25 cellular contexts compared by ENCODE assay signal in genomic region chr13:42177189-42177588, GRCh38.
DNase-seq lines count a peak whose midpoint lies in the region; ATAC-seq, FAIRE-seq and TF ChIP-seq lines count a peak whose summit lies in the region.
"Had no signal": no experiment of that assay in that cellular context is flagged by ENCODE, and none has a peak within 500 bp of the region (broad histone marks: within the 10 kb centered on the region; RNA-seq: fewer than 3 reads in every experiment).

No MANE protein-coding gene starts in this region.

- 0 out of 2 replicates have a peak, but pooled peaks cover 4% of the 10 kb centered on the region for H3K9me2 ChIP-seq in SK-N-SH

- peaks cover 9 to 46% of the 10 kb centered on the region in 2 experiments for H3K36me3 ChIP-seq in SK-N-SH (replicated peaks in 1 of 2; ENCODE audit: control insufficient read depth in 1 of 2, insufficient read depth in 2 of 2, low read length in 1 of 2)
- H3K36me3 ChIP-seq in astrocyte (ENCODE audit: insufficient read depth, low read length) = peaks cover 9% of the 10 kb centered on the region
- H3K36me3 ChIP-seq: BE2C had no signal

- TF ChIP-seq RAD21 in SK-N-SH (IDR thresholded peaks at IDR 0.05; ENCODE audit: low read length) = no peak

- H3K9me3 Mint-ChIP-seq in astrocyte (ENCODE audit: unreplicated experiment) (no peaks in the 10 kb centered on the region), mesothelial cell of epicardium (peaks cover 12% of the 10 kb centered on the region), immature natural killer cell (peaks cover 0 to under 1% (median 0%) of the 10 kb centered on the region in 6 donors)
- H3K9me3 Mint-ChIP-seq: CD8-positive, alpha-beta memory T cell had no signal

- FAIRE-seq in astrocyte (lab: Jason Lieb, UNC) = peak; percentile 70
- FAIRE-seq: A549, GM12878, GM19239 had no signal

- CTCF ChIA-PET in SK-N-SH (lab: Yijun Ruan, JAX) = no interaction called here

- H3K4me3 ChIP-seq in SK-N-SH (ENCODE audit: low read depth in 2 of 2, low read length in 1 of 2) = no peak overlapping the region
- H3K4me3 ChIP-seq in astrocyte (ENCODE audit: insufficient read depth, low read depth, low read length) = no peak overlapping the region
- H3K4me3 ChIP-seq: A549, BLaER1, GM12878 had no signal

- no peak overlapping the region for H3K27ac ChIP-seq in SK-N-SH (ENCODE audit: low read depth in 2 of 2, low read length in 1 of 2)
- H3K27ac ChIP-seq in astrocyte (ENCODE audit: low read depth, low read length) = no peak overlapping the region
- H3K27ac ChIP-seq: 22Rv1, A549, BLaER1 had no signal

- no peaks in the 10 kb centered on the region for H3K9me3 ChIP-seq in SK-N-SH
- H3K9me3 ChIP-seq in astrocyte (ENCODE audit: insufficient read depth, low read depth, low read length) = no peaks in the 10 kb centered on the region
- H3K9me3 ChIP-seq: A549, BE2C, BLaER1 had no signal

- H4K20me1 ChIP-seq in SK-N-SH (ENCODE audit: insufficient read depth) = no peaks in the 10 kb centered on the region
- H4K20me1 ChIP-seq in astrocyte (ENCODE audit: insufficient read depth, low read length) = peaks cover 5% of the 10 kb centered on the region
- H4K20me1 ChIP-seq: BLaER1 had no signal

- peaks cover 3% of the 10 kb centered on the region for H3F3A ChIP-seq in SK-N-SH (replicated peaks; ENCODE audit: insufficient read depth)

- peaks cover 0 to 5% of the 10 kb centered on the region in 2 experiments; a peak in 3 of 4 replicates for H3K4me1 ChIP-seq in SK-N-SH (ENCODE audit: control insufficient read depth in 1 of 2, insufficient read depth in 2 of 2, low read depth in 1 of 2, low read length in 1 of 2)
- no peaks in the 10 kb centered on the region for H3K4me1 ChIP-seq in astrocyte (ENCODE audit: insufficient read depth, low read length)
- H3K4me1 ChIP-seq: BE2C, BLaER1 had no signal

- no peak for TF ChIP-seq EP300 in SK-N-SH (IDR thresholded peaks at IDR 0.05; ENCODE audit: borderline replicate concordance in 1 of 2, low read depth in 1 of 2, low read length in 1 of 2)

- H3K4me1 Mint-ChIP-seq in astrocyte (ENCODE audit: low read depth, unreplicated experiment) (peaks cover 6% of the 10 kb centered on the region), mesothelial cell of epicardium (peaks cover 38% of the 10 kb centered on the region), immature natural killer cell (no peaks in the 10 kb centered on the region)
- H3K4me1 Mint-ChIP-seq: CD14-positive monocyte had no signal

- no peak overlapping the region for H3K9ac ChIP-seq in SK-N-SH
- no peak overlapping the region for H3K9ac ChIP-seq in astrocyte (ENCODE audit: low read length)
- H3K9ac ChIP-seq: BLaER1 had no signal

- TF ChIP-seq CTCF in SK-N-SH (IDR thresholded peaks at IDR 0.05) (no peak), astrocyte (IDR thresholded peaks at IDR 0.05; ENCODE audit: insufficient read depth, low read depth, low read length) (no peak), mesothelial cell of epicardium (IDR thresholded peaks at IDR 0.05; ENCODE audit: unreplicated experiment) (no peak)

- H3K4me2 ChIP-seq in SK-N-SH (no peak overlapping the region), astrocyte (ENCODE audit: low read length) (no peak overlapping the region)
- H3K4me2 ChIP-seq: A549, BLaER1 had no signal

- H3K27me3 Mint-ChIP-seq in astrocyte (ENCODE audit: low read depth, unreplicated experiment) (no peaks in the 10 kb centered on the region), mesothelial cell of epicardium (ENCODE audit: low read depth) (no peaks in the 10 kb centered on the region), immature natural killer cell (ENCODE audit: low read depth in 3 of 3) (peaks cover 0 to 4% (median 3%) of the 10 kb centered on the region in 3 donors)
- H3K27me3 Mint-ChIP-seq: CD4-positive, alpha-beta memory T cell; CD4-positive, CD25-positive, alpha-beta regulatory T cell; CD8-positive, alpha-beta memory T cell had no signal

- H3K27ac Mint-ChIP-seq in astrocyte (ENCODE audit: unreplicated experiment) (no peak overlapping the region), mesothelial cell of epicardium (peak overlapping the region; percentile 7), immature natural killer cell (no peak overlapping the region)
- H3K27ac Mint-ChIP-seq: CD14-positive monocyte had no signal

- H3K79me2 ChIP-seq in SK-N-SH (ENCODE audit: insufficient read depth) = no peaks in the 10 kb centered on the region
- H3K79me2 ChIP-seq in astrocyte (ENCODE audit: insufficient read depth, low read length) = no peaks in the 10 kb centered on the region

- POLR2A ChIA-PET in SK-N-SH (lab: Yijun Ruan, JAX) = no interaction called here

- H2AFZ ChIP-seq in SK-N-SH (ENCODE audit: low read depth) = no peak overlapping the region
- H2AFZ ChIP-seq in astrocyte (ENCODE audit: low read depth, low read length) = no peak overlapping the region

- no peak for ATAC-seq in SK-N-SH treated with all-trans-retinoic acid at 6 μM for 48 hours
- ATAC-seq: A549, GM12878 had no signal

- DNase-seq in SK-N-SH (no peak), astrocyte (ENCODE audit: low read depth) (no peak), mesothelial cell of epicardium (ENCODE audit: low spot score in 2 of 2, unreplicated experiment in 2 of 2) (no peak), AG08396 (ENCODE audit: low spot score) (no peak), immature natural killer cell (no peak)
- DNase-seq: BE2C; C1 segment of cervical spinal cord; CD4-positive, alpha-beta memory T cell; CD4-positive, CD25-positive, alpha-beta regulatory T cell; CD8-positive, alpha-beta memory T cell; COR-L47; DMS 273 treated with DMSO at 0.1 percent for 48 hours; DMS153; DMS53; DMS79; DND-41; EL; GDM1 had no signal

- WGBS in SK-N-SH (ENCODE audit: low lambda C conversion rate) = 45% methylated on average over 1 of the region's 1 CpG

- no peak overlapping the region for H3K4me3 Mint-ChIP-seq in astrocyte (ENCODE audit: unreplicated experiment)
- H3K4me3 Mint-ChIP-seq in mesothelial cell of epicardium = no peak overlapping the region
- no peak overlapping the region for H3K4me3 Mint-ChIP-seq in immature natural killer cell
- H3K4me3 Mint-ChIP-seq: CD14-positive monocyte; CD4-positive, alpha-beta memory T cell; CD4-positive, CD25-positive, alpha-beta regulatory T cell; CD8-positive, alpha-beta memory T cell had no signal

- no peaks in the 10 kb centered on the region for H3K27me3 ChIP-seq in SK-N-SH (ENCODE audit: insufficient read depth)
- H3K27me3 ChIP-seq in astrocyte (ENCODE audit: insufficient read depth, low read length) = no peaks in the 10 kb centered on the region
- H3K27me3 ChIP-seq: BE2C, BLaER1 had no signal

- H3K36me3 Mint-ChIP-seq in astrocyte (ENCODE audit: low read depth, unreplicated experiment) (peaks cover 14% of the 10 kb centered on the region), mesothelial cell of epicardium (peaks cover 8% of the 10 kb centered on the region), immature natural killer cell (peaks cover 0 to 4% (median 3%) of the 10 kb centered on the region in 3 donors)

TF ChIP-seq in SK-N-SH, 30 proteins besides CTCF, POLR2A, EP300 and RAD21:
- TF ChIP-seq TCF12 (IDR thresholded peaks at IDR 0.05) = peak; percentile 23; the same call in 1 of the 2 replicates
- no peak for TF ChIP-seq JUND (IDR thresholded peaks at IDR 0.05)

TF ChIP-seq in SK-N-SH treated with all-trans-retinoic acid at 6 μM for 48 hours, 23 proteins besides CTCF, POLR2A, EP300 and RAD21 (continues in another document):
- TF ChIP-seq POU6F1 (CRISPR knock-in tag; IDR thresholded peaks at IDR 0.05; ENCODE audit: borderline replicate concordance, low read depth) = no peak
- no peak for TF ChIP-seq PATZ1 (CRISPR knock-in tag; IDR thresholded peaks at IDR 0.05; ENCODE audit: borderline replicate concordance)
- no peak for TF ChIP-seq RARB (CRISPR knock-in tag; IDR thresholded peaks at IDR 0.05)
- TF ChIP-seq ESRRG (CRISPR knock-in tag; IDR thresholded peaks at IDR 0.05) = no peak
- no peak for TF ChIP-seq ISL1 (CRISPR knock-in tag; IDR thresholded peaks at IDR 0.05)
- TF ChIP-seq TOX (CRISPR knock-in tag; IDR thresholded peaks at IDR 0.05; ENCODE audit: borderline replicate concordance) = no peak
- TF ChIP-seq ZC3H10 (CRISPR knock-in tag; IDR thresholded peaks at IDR 0.05) = no peak
- TF ChIP-seq ZFP30 (CRISPR knock-in tag; IDR thresholded peaks at IDR 0.05) = no peak
- no peak for TF ChIP-seq ZFP3 (CRISPR knock-in tag; IDR thresholded peaks at IDR 0.05)
- no peak for TF ChIP-seq ZNF70 (CRISPR knock-in tag; IDR thresholded peaks at IDR 0.05)
- no peak for TF ChIP-seq ZNF565 (CRISPR knock-in tag; conservative IDR thresholded peaks at IDR 0.05; ENCODE audit: low read depth)
- TF ChIP-seq TCF4 (CRISPR knock-in tag; IDR thresholded peaks at IDR 0.05; ENCODE audit: borderline replicate concordance) = no peak
- TF ChIP-seq SNAI2 (CRISPR knock-in tag; IDR thresholded peaks at IDR 0.05) = no peak
- TF ChIP-seq ZNF8 (CRISPR knock-in tag; IDR thresholded peaks at IDR 0.05) = no peak
